ENCODE assay signal across 8 cellular contexts in the genomic region with DNA sequence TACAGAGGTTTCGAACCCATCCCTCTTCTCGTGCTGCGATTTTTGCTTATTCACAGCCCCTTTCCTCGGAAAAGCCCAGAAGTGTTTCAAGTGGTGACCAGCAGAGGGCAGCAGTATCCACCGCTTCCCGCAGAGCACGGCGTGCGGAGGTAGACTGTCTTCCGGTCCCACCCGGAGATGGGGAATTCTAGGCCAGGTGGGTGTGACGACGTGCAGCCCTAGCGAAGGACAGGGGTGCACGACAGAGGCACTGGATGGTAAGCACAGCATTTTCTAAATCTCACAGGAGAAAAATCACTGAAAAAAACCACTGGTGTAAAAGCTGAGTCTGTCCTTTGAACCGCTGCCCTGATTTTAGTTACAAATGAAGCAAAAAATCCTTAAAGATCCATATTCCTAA.
DNase-seq lines count a peak whose midpoint lies in the region; ATAC-seq lines count a peak whose summit lies in the region.

No MANE protein-coding gene starts in this region.

- H3K27me3 ChIP-seq in duodenal mucosa (ENCODE audit: control insufficient read depth in 1 of 2, insufficient read depth in 2 of 2, low read length in 2 of 2): peaks cover 5 to 7% of the 10 kb centered on the region in 2 donors

- no peak overlapping the region for H3K9ac ChIP-seq in duodenal mucosa (ENCODE audit: low read depth in 1 of 2, low read length in 2 of 2)

- H3K9me3 ChIP-seq in duodenal mucosa (ENCODE audit: control insufficient read depth in 1 of 2, low read length in 2 of 2): no peaks in the 10 kb centered on the region

- ATAC-seq in GM19043 (IDR thresholded peaks at IDR 0.05; ENCODE audit: low read depth, unreplicated experiment) (peak; percentile 95), HG03354 (IDR thresholded peaks at IDR 0.05; ENCODE audit: poor library complexity, severe bottlenecking, unreplicated experiment) (peak; percentile 96)

- no peaks in the 10 kb centered on the region for H3K4me1 ChIP-seq in duodenal mucosa (ENCODE audit: control insufficient read depth in 1 of 2, insufficient read depth in 2 of 2, low read length in 2 of 2)

- H3K27ac ChIP-seq in duodenal mucosa (ENCODE audit: low read depth, low read length): no peak overlapping the region

- DNase-seq in AG20443 (ENCODE audit: low spot score) (peak; percentile 78), NCI-H446 treated with DMSO at 0.1 percent for 48 hours (lab: John Stamatoyannopoulos, UW) (peak; percentile 8), medulla oblongata (ENCODE audit: extremely low spot score) (peak; percentile 79)
- peak; percentile 72 for DNase-seq in activated CD4-positive, alpha-beta T cell treated with anti-CD3 and anti-CD28 coated beads, Interleukin-2, amount 50 U/mL, for 4 hours
- peak; percentile 45 for DNase-seq in stimulated activated CD8-positive, alpha-beta memory T cell treated with anti-CD3 and anti-CD28 coated beads, Interleukin-12 subunit alpha, Interleukin-12 subunit beta, amount 100 ng/mL, for 24 hours (ENCODE audit: extremely low read depth)

- peak overlapping the region; percentile 59 to 68 for H3K4me3 ChIP-seq in duodenal mucosa (ENCODE audit: low read depth in 1 of 2, low read length in 2 of 2)

- no peaks in the 10 kb centered on the region for H3K36me3 ChIP-seq in duodenal mucosa (ENCODE audit: control insufficient read depth in 1 of 2, insufficient read depth in 2 of 2, low read length in 2 of 2)

Comparison
In these comparisons a context has a peak if more than half of its experiments do, and no peak if none do; other contexts are left out.
1. DNase-seq: peak in every context shown above with its lines; median percentile 79 in medulla oblongata; 78 in AG20443; 72 in activated CD4-positive, alpha-beta T cell treated with anti-CD3 and anti-CD28 coated beads, Interleukin-2, amount 50 U/mL, for 4 hours; 45 in stimulated activated CD8-positive, alpha-beta memory T cell treated with anti-CD3 and anti-CD28 coated beads, Interleukin-12 subunit alpha, Interleukin-12 subunit beta, amount 100 ng/mL, for 24 hours; 8 in NCI-H446 treated with DMSO at 0.1 percent for 48 hours.